In the genomic region with DNA sequence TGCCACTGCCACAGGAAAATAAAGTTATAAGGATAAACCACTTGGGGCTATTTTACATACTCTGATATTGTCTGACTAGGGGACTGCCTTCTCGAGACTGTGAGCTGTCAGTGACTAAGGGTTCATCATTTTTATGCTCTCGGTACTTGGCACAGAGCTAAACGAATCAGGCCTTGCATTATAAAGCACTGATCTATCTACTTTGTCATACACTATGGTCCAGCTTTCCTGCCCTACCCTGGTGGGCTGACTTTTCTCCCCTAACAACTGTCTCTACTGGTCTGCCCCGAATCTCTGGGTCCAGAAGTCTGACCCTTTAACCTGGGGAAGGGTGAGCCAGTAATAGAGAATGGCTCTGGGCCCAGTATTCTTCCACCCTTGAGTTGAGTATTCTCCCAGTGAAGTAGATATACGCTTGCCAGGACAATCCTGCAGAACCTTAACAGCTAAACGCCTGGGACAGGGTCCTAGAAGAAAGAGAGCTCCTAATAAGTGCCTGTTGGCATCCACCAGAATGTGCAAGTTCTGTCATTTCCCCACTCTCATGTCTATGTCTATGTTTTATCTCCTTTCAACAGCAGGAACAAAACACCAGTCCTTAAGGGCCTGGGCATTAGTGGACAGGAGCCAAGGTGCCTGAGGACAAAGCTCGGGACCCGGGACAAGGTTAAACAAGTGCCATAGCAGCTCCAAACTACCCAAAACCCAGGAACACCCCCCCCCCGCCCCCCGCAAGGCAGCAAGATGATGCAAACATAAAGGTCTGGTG, we compare ENCODE assay signal across 8 cellular contexts.
DNase-seq lines count a peak whose midpoint lies in the region; ATAC-seq and TF ChIP-seq lines count a peak whose summit lies in the region.

No MANE protein-coding gene starts in this region.

- WGBS in iPS DF 6.9 (ENCODE audit: insufficient coverage, insufficient read length), result no CpG with 5 or more reads among the region's 10 CpGs

- H3K4me3 ChIP-seq in HEK293 (ENCODE audit: low read depth, low read length) (peak overlapping the region; percentile 76), adipocyte (ENCODE audit: low read length) (peak overlapping the region; percentile 95), iPS DF 6.9 (ENCODE audit: low read length) (peak overlapping the region; percentile 95; the same call in 1 of the 2 replicates), stomach smooth muscle (ENCODE audit: low read length in 2 of 2) (peak overlapping the region; percentile 73 to 86)

- H3K9ac ChIP-seq in adipocyte (ENCODE audit: low read length), result peak overlapping the region; percentile 93
- peak overlapping the region; percentile 67 to 90 for H3K9ac ChIP-seq in stomach smooth muscle (ENCODE audit: low read length in 2 of 2)

- TF ChIP-seq CTCF in HEK293 (tag by site-specific recombination; IDR thresholded peaks at IDR 0.05), result no peak

- H3K27ac ChIP-seq in HEK293 (ENCODE audit: extremely low read depth, low read depth, low read length), result peak overlapping the region; percentile 93
- no peak overlapping the region for H3K27ac ChIP-seq in iPS DF 6.9 (ENCODE audit: low read length)
- H3K27ac ChIP-seq in stomach smooth muscle (ENCODE audit: low read length), result peak overlapping the region; percentile 80

- DNase-seq in adipocyte (ENCODE audit: low read depth) (peak; percentile 53), iPS DF 6.9 (ENCODE audit: low read depth, low spot score) (no peak), hippocampal formation (lab: John Stamatoyannopoulos, UW) (no peak)
- DNase-seq in stimulated activated CD4-positive, alpha-beta T cell treated with anti-CD3 and anti-CD28 coated beads, Interleukin-4, amount 100 ng/mL, for 1 hour, result no peak

- no peaks in the 10 kb centered on the region for H3K9me3 ChIP-seq in HEK293 (ENCODE audit: control insufficient read depth, insufficient read depth, low read depth, low read length)
- no peaks in the 10 kb centered on the region for H3K9me3 ChIP-seq in adipocyte (ENCODE audit: control insufficient read depth, low read length)
- no peaks in the 10 kb centered on the region for H3K9me3 ChIP-seq in iPS DF 6.9 (ENCODE audit: control insufficient read depth, insufficient read depth, low read length)
- no peaks in the 10 kb centered on the region for H3K9me3 ChIP-seq in stomach smooth muscle (ENCODE audit: control insufficient read depth in 2 of 2, low read length in 2 of 2)

- H3K36me3 ChIP-seq in HEK293 (ENCODE audit: control insufficient read depth in 2 of 2, insufficient read depth in 1 of 2, low read length in 2 of 2) (peaks cover 9 to 22% of the 10 kb centered on the region in 2 experiments; a peak in 2 of 3 replicates), adipocyte (ENCODE audit: control insufficient read depth, insufficient read depth, low read length, severe bottlenecking) (peaks cover 13% of the 10 kb centered on the region), iPS DF 6.9 (ENCODE audit: control insufficient read depth, insufficient read depth, low read length) (no peaks in the 10 kb centered on the region), stomach smooth muscle (ENCODE audit: control insufficient read depth in 2 of 2, insufficient read depth in 2 of 2, low read length in 2 of 2) (peaks cover 0 to 6% of the 10 kb centered on the region in 2 donors)

- no peak for ATAC-seq in GM19395 (IDR thresholded peaks at IDR 0.05; ENCODE audit: unreplicated experiment)
- no peak for ATAC-seq in HG03432 (IDR thresholded peaks at IDR 0.05; ENCODE audit: unreplicated experiment)

- POLR2A ChIA-PET in HEK293 (lab: Yijun Ruan, JAX), result interaction anchor here (0.6 to 0.7 kb wide), 2 partner anchors 19 to 37 kb away, joined by 3 to 4 read pairs; no protein-coding TSS in a partner anchor

- CTCF ChIA-PET in HEK293 (lab: Yijun Ruan, JAX), result interaction anchor here (0.6 to 2.8 kb wide), 10 partner anchors 10 to 1767 kb away, joined by 3 to 15 read pairs (median 6); no protein-coding TSS in a partner anchor

- peaks cover 9% of the 10 kb centered on the region for H3K4me1 ChIP-seq in HEK293 (ENCODE audit: control insufficient read depth, insufficient read depth, low read length)
- H3K4me1 ChIP-seq in adipocyte (ENCODE audit: control insufficient read depth, insufficient read depth, low read length), result peaks cover 59% of the 10 kb centered on the region
- H3K4me1 ChIP-seq in iPS DF 6.9 (ENCODE audit: control insufficient read depth, insufficient read depth, low read length), result 0 out of 2 replicates have a peak, but pooled peaks cover 1% of the 10 kb centered on the region
- H3K4me1 ChIP-seq in stomach smooth muscle (ENCODE audit: control insufficient read depth, insufficient read depth, low read length), result peaks cover 25% of the 10 kb centered on the region

- no peaks in the 10 kb centered on the region for H3K27me3 ChIP-seq in adipocyte (replicated peaks; ENCODE audit: control insufficient read depth, insufficient read depth, low read length)
- no peaks in the 10 kb centered on the region; the same call in 1 of the 2 replicates for H3K27me3 ChIP-seq in iPS DF 6.9 (ENCODE audit: control insufficient read depth, insufficient read depth, low read length)
- H3K27me3 ChIP-seq in stomach smooth muscle (ENCODE audit: control insufficient read depth in 1 of 2, insufficient read depth in 2 of 2, low read length in 2 of 2), result no peaks in the 10 kb centered on the region

TF ChIP-seq in HEK293, 187 proteins besides CTCF, POLR2A, EP300 and RAD21:
- TF ChIP-seq RBAK (tag by site-specific recombination; IDR thresholded peaks at IDR 0.05) (no peak), ZNF335 (tag by site-specific recombination; conservative IDR thresholded peaks at IDR 0.05) (peak; percentile 72), ZNF626 (tag by site-specific recombination; IDR thresholded peaks at IDR 0.05) (no peak)
- TF ChIP-seq, protein P1, sequence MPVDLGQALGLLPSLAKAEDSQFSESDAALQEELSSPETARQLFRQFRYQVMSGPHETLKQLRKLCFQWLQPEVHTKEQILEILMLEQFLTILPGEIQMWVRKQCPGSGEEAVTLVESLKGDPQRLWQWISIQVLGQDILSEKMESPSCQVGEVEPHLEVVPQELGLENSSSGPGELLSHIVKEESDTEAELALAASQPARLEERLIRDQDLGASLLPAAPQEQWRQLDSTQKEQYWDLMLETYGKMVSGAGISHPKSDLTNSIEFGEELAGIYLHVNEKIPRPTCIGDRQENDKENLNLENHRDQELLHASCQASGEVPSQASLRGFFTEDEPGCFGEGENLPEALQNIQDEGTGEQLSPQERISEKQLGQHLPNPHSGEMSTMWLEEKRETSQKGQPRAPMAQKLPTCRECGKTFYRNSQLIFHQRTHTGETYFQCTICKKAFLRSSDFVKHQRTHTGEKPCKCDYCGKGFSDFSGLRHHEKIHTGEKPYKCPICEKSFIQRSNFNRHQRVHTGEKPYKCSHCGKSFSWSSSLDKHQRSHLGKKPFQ (tag by site-specific recombination; IDR thresholded peaks at IDR 0.05), result no peak
